ENCODE assay signal across 1 cellular context in the genomic region with DNA sequence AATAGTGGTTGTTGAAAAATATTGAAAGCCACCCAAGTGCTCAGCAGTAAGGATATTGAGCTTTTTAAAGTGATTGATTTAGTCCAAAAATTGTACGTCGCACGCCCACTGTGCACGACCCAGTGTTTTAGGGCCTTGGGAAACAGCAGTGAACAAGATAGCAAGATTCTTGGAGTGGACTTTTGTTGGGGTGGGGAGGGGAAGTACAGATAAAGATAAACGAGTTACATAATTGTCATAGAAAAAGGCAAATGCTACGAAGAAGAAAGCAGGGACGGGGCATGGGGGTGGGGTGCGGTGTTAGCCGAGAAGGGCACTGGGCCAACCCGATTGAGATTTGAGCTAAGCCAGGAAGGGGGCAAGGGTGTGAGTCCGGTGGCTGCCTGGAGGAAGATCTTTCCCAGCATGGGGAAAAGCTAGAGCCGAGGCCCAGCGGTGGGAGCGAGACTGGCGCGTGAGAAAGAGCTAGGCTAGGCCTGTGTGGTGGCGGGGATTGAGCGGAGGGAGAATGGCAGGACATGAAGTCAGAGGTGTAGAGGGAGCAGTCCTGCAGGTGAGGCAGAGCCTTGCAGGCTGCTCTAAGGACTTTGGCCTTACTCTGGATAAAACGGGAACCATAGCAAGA.
TF ChIP-seq lines count a peak whose summit lies in the region.

No MANE protein-coding gene starts in this region.

TF ChIP-seq in HepG2, 621 proteins besides CTCF, POLR2A, EP300 and RAD21 (continued from another document and continues in another):
- TF ChIP-seq ZNF232 (CRISPR knock-in tag; IDR thresholded peaks at IDR 0.05; ENCODE audit: borderline replicate concordance) (0 out of 2 replicates have a peak, but pooled peaks have one; percentile 16), HIVEP1 (CRISPR knock-in tag; IDR thresholded peaks at IDR 0.05) (no peak), ZC3H4 (CRISPR knock-in tag; IDR thresholded peaks at IDR 0.05; ENCODE audit: borderline replicate concordance) (no peak), NFATC3 (CRISPR knock-in tag; IDR thresholded peaks at IDR 0.05) (no peak), ZNF350 (CRISPR knock-in tag; IDR thresholded peaks at IDR 0.05; ENCODE audit: borderline replicate concordance, low read depth) (0 out of 2 replicates have a peak, but pooled peaks have one; percentile 3), THYN1 (CRISPR knock-in tag; IDR thresholded peaks at IDR 0.05; ENCODE audit: borderline replicate concordance, low read depth) (no peak), RAD51 (IDR thresholded peaks at IDR 0.05; ENCODE audit: borderline replicate concordance) (no peak), RFX1 (IDR thresholded peaks at IDR 0.05) (no peak), ZNF383 (CRISPR knock-in tag; IDR thresholded peaks at IDR 0.05; ENCODE audit: borderline replicate concordance) (no peak), ZIK1 (CRISPR knock-in tag; IDR thresholded peaks at IDR 0.05; ENCODE audit: borderline replicate concordance, low read depth) (0 out of 2 replicates have a peak, but pooled peaks have one; percentile 50), MLLT10 (CRISPR knock-in tag; IDR thresholded peaks at IDR 0.05) (no peak), DDIT3 (CRISPR knock-in tag; IDR thresholded peaks at IDR 0.05) (no peak), PAF1 (CRISPR knock-in tag; IDR thresholded peaks at IDR 0.05) (no peak), ZNF7 (CRISPR knock-in tag; IDR thresholded peaks at IDR 0.05) (peak; percentile 31; the same call in 1 of the 2 replicates), ASH2L (IDR thresholded peaks at IDR 0.05; ENCODE audit: insufficient read length, low read depth, low read length) (peak; percentile 53), ZNF446 (CRISPR knock-in tag; IDR thresholded peaks at IDR 0.05) (peak; percentile 77; the same call in 1 of the 2 replicates), ZNF431 (CRISPR knock-in tag; IDR thresholded peaks at IDR 0.05; ENCODE audit: borderline replicate concordance, low read depth) (0 out of 2 replicates have a peak, but pooled peaks have one; percentile 17), ARID5B (CRISPR knock-in tag; IDR thresholded peaks at IDR 0.05) (no peak), REST (IDR thresholded peaks at IDR 0.05; ENCODE audit: borderline replicate concordance in 1 of 2, low read depth in 1 of 2, low read length in 2 of 2) (no peak), BHLHE40 (IDR thresholded peaks at IDR 0.05; ENCODE audit: low read length) (no peak), KMT2B (CRISPR knock-in tag; IDR thresholded peaks at IDR 0.05) (no peak), KLF16 (CRISPR knock-in tag; IDR thresholded peaks at IDR 0.05) (peak in 1 of 2 experiments; percentile 7; a peak in 1 of 4 replicates), ZNF234 (CRISPR knock-in tag; conservative IDR thresholded peaks at IDR 0.05) (0 out of 2 replicates have a peak, but pooled peaks have one; percentile 17), SALL2 (CRISPR knock-in tag; IDR thresholded peaks at IDR 0.05) (peak; percentile 32; the same call in 1 of the 2 replicates), ZEB1 (IDR thresholded peaks at IDR 0.05; ENCODE audit: insufficient replicate concordance, low read depth) (peak; percentile 16), FOXP1 (IDR thresholded peaks at IDR 0.05) (no peak), FOXP1 (CRISPR knock-in tag; IDR thresholded peaks at IDR 0.05) (no peak), ZSCAN30 (CRISPR knock-in tag; IDR thresholded peaks at IDR 0.05) (0 out of 2 replicates have a peak, but pooled peaks have one; percentile 48), ZSCAN25 (CRISPR knock-in tag; IDR thresholded peaks at IDR 0.05) (peak; percentile 30; the same call in 1 of the 2 replicates), ZNF546 (CRISPR knock-in tag; conservative IDR thresholded peaks at IDR 0.05) (no peak), BRCA1 (CRISPR knock-in tag; IDR thresholded peaks at IDR 0.05) (peak; percentile 14; the same call in 1 of the 2 replicates), ZNF251 (CRISPR knock-in tag; IDR thresholded peaks at IDR 0.05) (no peak), REL (CRISPR knock-in tag; conservative IDR thresholded peaks at IDR 0.05) (0 out of 2 replicates have a peak, but pooled peaks have one; percentile 53), ZNF224 (CRISPR knock-in tag; IDR thresholded peaks at IDR 0.05) (no peak), ZBTB4 (CRISPR knock-in tag; IDR thresholded peaks at IDR 0.05; ENCODE audit: borderline replicate concordance) (no peak)
- TF ChIP-seq, protein P1, sequence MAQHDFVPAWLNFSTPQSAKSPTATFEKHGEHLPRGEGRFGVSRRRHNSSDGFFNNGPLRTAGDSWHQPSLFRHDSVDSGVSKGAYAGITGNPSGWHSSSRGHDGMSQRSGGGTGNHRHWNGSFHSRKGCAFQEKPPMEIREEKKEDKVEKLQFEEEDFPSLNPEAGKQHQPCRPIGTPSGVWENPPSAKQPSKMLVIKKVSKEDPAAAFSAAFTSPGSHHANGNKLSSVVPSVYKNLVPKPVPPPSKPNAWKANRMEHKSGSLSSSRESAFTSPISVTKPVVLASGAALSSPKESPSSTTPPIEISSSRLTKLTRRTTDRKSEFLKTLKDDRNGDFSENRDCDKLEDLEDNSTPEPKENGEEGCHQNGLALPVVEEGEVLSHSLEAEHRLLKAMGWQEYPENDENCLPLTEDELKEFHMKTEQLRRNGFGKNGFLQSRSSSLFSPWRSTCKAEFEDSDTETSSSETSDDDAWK (CRISPR knock-in tag; IDR thresholded peaks at IDR 0.05) = no peak
- TF ChIP-seq, protein P2, sequence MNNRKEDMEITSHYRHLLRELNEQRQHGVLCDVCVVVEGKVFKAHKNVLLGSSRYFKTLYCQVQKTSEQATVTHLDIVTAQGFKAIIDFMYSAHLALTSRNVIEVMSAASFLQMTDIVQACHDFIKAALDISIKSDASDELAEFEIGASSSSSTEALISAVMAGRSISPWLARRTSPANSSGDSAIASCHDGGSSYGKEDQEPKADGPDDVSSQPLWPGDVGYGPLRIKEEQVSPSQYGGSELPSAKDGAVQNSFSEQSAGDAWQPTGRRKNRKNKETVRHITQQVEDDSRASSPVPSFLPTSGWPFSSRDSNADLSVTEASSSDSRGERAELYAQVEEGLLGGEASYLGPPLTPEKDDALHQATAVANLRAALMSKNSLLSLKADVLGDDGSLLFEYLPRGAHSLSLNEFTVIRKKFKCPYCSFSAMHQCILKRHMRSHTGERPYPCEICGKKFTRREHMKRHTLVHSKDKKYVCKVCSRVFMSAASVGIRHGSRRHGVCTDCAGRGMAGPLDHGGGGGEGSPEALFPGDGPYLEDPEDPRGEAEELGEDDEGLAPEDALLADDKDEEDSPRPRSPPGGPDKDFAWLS (CRISPR knock-in tag; IDR thresholded peaks at IDR 0.05; ENCODE audit: borderline replicate concordance) = no peak
- TF ChIP-seq, protein P3, sequence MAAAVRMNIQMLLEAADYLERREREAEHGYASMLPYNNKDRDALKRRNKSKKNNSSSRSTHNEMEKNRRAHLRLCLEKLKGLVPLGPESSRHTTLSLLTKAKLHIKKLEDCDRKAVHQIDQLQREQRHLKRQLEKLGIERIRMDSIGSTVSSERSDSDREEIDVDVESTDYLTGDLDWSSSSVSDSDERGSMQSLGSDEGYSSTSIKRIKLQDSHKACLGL (CRISPR knock-in tag; IDR thresholded peaks at IDR 0.05) = no peak
- TF ChIP-seq, protein P4, sequence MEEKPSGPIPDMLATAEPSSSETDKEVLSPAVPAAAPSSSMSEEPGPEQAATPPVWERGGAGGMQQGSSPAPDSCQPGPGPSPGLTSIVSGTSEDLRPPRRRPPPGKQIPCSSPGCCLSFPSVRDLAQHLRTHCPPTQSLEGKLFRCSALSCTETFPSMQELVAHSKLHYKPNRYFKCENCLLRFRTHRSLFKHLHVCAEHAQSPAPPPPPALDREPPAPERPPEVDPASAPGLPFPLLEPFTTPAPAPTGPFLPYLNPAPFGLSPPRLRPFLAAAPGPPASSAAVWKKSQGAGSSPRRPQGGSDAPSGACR (CRISPR knock-in tag; IDR thresholded peaks at IDR 0.05) = no peak
